ENCODE assay signal across 26 cellular contexts in the genomic region with DNA sequence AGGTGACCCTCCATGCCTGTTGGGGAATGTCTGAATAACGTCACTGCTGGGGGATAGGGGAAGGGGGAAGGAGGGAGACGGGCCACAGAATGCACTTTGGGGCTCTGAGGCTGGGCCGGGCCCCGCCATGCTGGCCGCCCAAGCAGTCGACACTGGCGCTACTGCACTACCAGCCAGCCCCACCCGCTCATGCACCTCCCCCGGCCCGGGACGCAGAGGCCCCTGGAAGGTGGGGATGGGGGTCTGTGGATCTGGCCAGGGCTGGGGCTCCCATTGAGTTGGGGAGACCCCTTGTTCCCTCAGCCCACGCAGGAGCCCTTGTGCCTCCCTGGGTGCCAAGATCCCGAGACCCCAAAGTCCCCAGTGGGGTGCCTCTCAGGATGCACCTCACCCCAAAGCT. TPM values are rescaled to one million over a fixed set of nuclear protein-coding genes. Genes with fewer than 3 reads are reported as not detected.
DNase-seq lines count a peak whose midpoint lies in the region; ATAC-seq and TF ChIP-seq lines count a peak whose summit lies in the region.
"Had no signal": no experiment of that assay in that cellular context is flagged by ENCODE, and none has a peak within 500 bp of the region (broad histone marks: within the 10 kb centered on the region; RNA-seq: fewer than 3 reads in every experiment).

No MANE protein-coding gene starts in this region.

- POLR2A ChIA-PET in T-cell (lab: Charles Lee): no interaction called here

- 80% methylated on average over 13 of the region's 13 CpGs; no CpG with 5 or more reads in 1 of the 2 donors for WGBS in transverse colon (ENCODE audit: low coverage in 1 of 2), 2 donors
- WGBS in testis, 2 donors: 78% methylated on average over 11 of the region's 13 CpGs; no CpG with 5 or more reads in 1 of the 2 donors

- H3K27me3 Mint-ChIP-seq in activated CD8-positive, alpha-beta memory T cell treated with anti-CD3 and anti-CD28 coated beads, Interleukin-2, amount 10 ng/mL, durations not matched to agents 7 days and 5 days: no peaks in the 10 kb centered on the region
- H3K27me3 Mint-ChIP-seq in T-cell (no peaks in the 10 kb centered on the region), immature natural killer cell (ENCODE audit: low read depth in 3 of 3) (peaks cover 44 to 68% (median 61%) of the 10 kb centered on the region in 3 donors)
- H3K27me3 Mint-ChIP-seq: activated naive CD8-positive, alpha-beta T cell; CD4-positive, CD25-positive, alpha-beta regulatory T cell had no signal

- peak overlapping the region; percentile 19 for H3K27ac Mint-ChIP-seq in activated CD8-positive, alpha-beta memory T cell treated with anti-CD3 and anti-CD28 coated beads, Interleukin-2, amount 10 ng/mL, durations not matched to agents 7 days and 5 days
- peak overlapping the region; percentile 55 to 75 for H3K27ac Mint-ChIP-seq in T-cell
- peak overlapping the region; percentile 14 to 93 (median 76) for H3K27ac Mint-ChIP-seq in immature natural killer cell
- H3K27ac Mint-ChIP-seq: activated naive CD8-positive, alpha-beta T cell had no signal

- no peaks in the 10 kb centered on the region for H3K27me3 ChIP-seq in transverse colon
- H3K27me3 ChIP-seq in breast epithelium: peaks cover 0 to 25% of the 10 kb centered on the region in 2 donors
- no peaks in the 10 kb centered on the region for H3K27me3 ChIP-seq in testis
- H3K27me3 ChIP-seq: gastrocnemius medialis, hepatocyte had no signal

- peaks cover 64% of the 10 kb centered on the region for H3K4me1 Mint-ChIP-seq in activated CD8-positive, alpha-beta memory T cell treated with anti-CD3 and anti-CD28 coated beads, Interleukin-2, amount 10 ng/mL, durations not matched to agents 7 days and 5 days
- peaks cover 8 to 66% (median 32%) of the 10 kb centered on the region in 3 donors for H3K4me1 Mint-ChIP-seq in T-cell
- H3K4me1 Mint-ChIP-seq in immature natural killer cell: peaks cover 41 to 71% of the 10 kb centered on the region in 2 donors

- no peaks in the 10 kb centered on the region for H3K4me1 ChIP-seq in transverse colon
- H3K4me1 ChIP-seq in breast epithelium: no peaks in the 10 kb centered on the region
- no peaks in the 10 kb centered on the region for H3K4me1 ChIP-seq in testis
- H3K4me1 ChIP-seq: gastrocnemius medialis had no signal

- no peak for ATAC-seq in activated CD8-positive, alpha-beta memory T cell treated with anti-CD3 and anti-CD28 coated beads, Interleukin-2, amount 10 ng/mL, durations not matched to agents 7 days and 5 days
- ATAC-seq in T-cell (replicated peaks in 1 of 4): no peak
- ATAC-seq: gastrocnemius medialis, SK-N-SH treated with all-trans-retinoic acid at 6 μM for 48 hours had no signal

- TF ChIP-seq EP300 in transverse colon (IDR thresholded peaks at IDR 0.05; ENCODE audit: low read depth): no peak

- H3K36me3 Mint-ChIP-seq in activated CD8-positive, alpha-beta memory T cell treated with anti-CD3 and anti-CD28 coated beads, Interleukin-2, amount 10 ng/mL, durations not matched to agents 7 days and 5 days: peaks cover 23% of the 10 kb centered on the region
- H3K36me3 Mint-ChIP-seq in T-cell: peaks cover 5% of the 10 kb centered on the region
- peaks cover 3 to 23% (median 4%) of the 10 kb centered on the region in 3 donors for H3K36me3 Mint-ChIP-seq in immature natural killer cell
- H3K36me3 Mint-ChIP-seq: activated naive CD8-positive, alpha-beta T cell had no signal

- H3K4me3 ChIP-seq in transverse colon: no peak overlapping the region
- H3K4me3 ChIP-seq in breast epithelium: no peak overlapping the region
- no peak overlapping the region for H3K4me3 ChIP-seq in testis
- H3K4me3 ChIP-seq: gastrocnemius medialis, hepatocyte, skin epidermis had no signal

- no peak for DNase-seq in activated CD8-positive, alpha-beta memory T cell treated with anti-CD3 and anti-CD28 coated beads, Interleukin-2, amount 10 ng/mL, durations not matched to agents 7 days and 5 days
- no peak for DNase-seq in activated CD8-positive, alpha-beta memory T cell treated with anti-CD3 and anti-CD28 coated beads for 24 hours
- DNase-seq in T-cell (no peak), immature natural killer cell (peak in 1 of 3 donors; percentile 1), transverse colon (no peak), breast epithelium (ENCODE audit: low spot score in 2 of 2) (no peak), SIG-M5 (lab: John Stamatoyannopoulos, UW) (no peak), testis (no peak)
- DNase-seq: activated CD4-positive, alpha-beta T cell treated with anti-CD3 and anti-CD28 coated beads for 48 hours; activated CD8-positive, alpha-beta memory T cell treated with anti-CD3 and anti-CD28 coated beads, Interleukin-2, amount 50 U/mL, for 48 hours; CD4-positive, CD25-positive, alpha-beta regulatory T cell; central memory CD4-positive, alpha-beta T cell; dermis blood vessel endothelial cell; gastrocnemius medialis; mesendoderm; MV-4-11; NCI-H146; NCI-H2107; NCI-H446 treated with DMSO at 0.1 percent for 48 hours; occipital lobe; stimulated activated CD8-positive, alpha-beta memory T cell treated with anti-CD3 and anti-CD28 coated beads, Interleukin-4, amount 100 ng/mL, for 48 hours; WERI-Rb-1 had no signal

- intact Hi-C loops in transverse colon (cut with DNase I; ENCODE audit: low total_unique reads): no loop called here
- intact Hi-C loops in breast epithelium (cut with DNase I; ENCODE audit: low total_unique reads): no loop called here
- intact Hi-C loops in testis (cut with DNase I; ENCODE audit: low total_unique reads): no loop called here

- TF ChIP-seq POLR2A in transverse colon (IDR thresholded peaks at IDR 0.05) (no peak), breast epithelium (IDR thresholded peaks at IDR 0.05) (no peak), testis (IDR thresholded peaks at IDR 0.05) (no peak)

- no peak overlapping the region for H3K4me3 Mint-ChIP-seq in activated CD8-positive, alpha-beta memory T cell treated with anti-CD3 and anti-CD28 coated beads, Interleukin-2, amount 10 ng/mL, durations not matched to agents 7 days and 5 days
- H3K4me3 Mint-ChIP-seq in T-cell (no peak overlapping the region), immature natural killer cell (peak overlapping the region in 2 of 5 donors; percentile 29 to 49)
- H3K4me3 Mint-ChIP-seq: activated naive CD8-positive, alpha-beta T cell had no signal

- in situ Hi-C loops in transverse colon (cut with MboI; ENCODE audit: low pct_ligation_motif_present in 1 of 4, low pct_unique_long_range_greater_than_20kb in 1 of 4, low sequenced_read_pairs in 3 of 4): no loop called here

- H3K9me3 ChIP-seq in transverse colon: no peaks in the 10 kb centered on the region
- H3K9me3 ChIP-seq in breast epithelium: no peaks in the 10 kb centered on the region
- no peaks in the 10 kb centered on the region for H3K9me3 ChIP-seq in testis
- H3K9me3 ChIP-seq: gastrocnemius medialis had no signal

- CTCF ChIA-PET in activated CD8-positive, alpha-beta memory T cell treated with anti-CD3 and anti-CD28 coated beads, Interleukin-2, amount 10 ng/mL, durations not matched to agents 7 days and 5 days (lab: Charles Lee): no interaction called here
- CTCF ChIA-PET in T-cell (lab: Charles Lee): interaction anchor here in 1 of 2 donors (0.6 kb wide), 1 partner anchor 53 kb away, joined by 3 read pairs; no protein-coding TSS in a partner anchor

- H3K27ac ChIP-seq in transverse colon (peak overlapping the region in 3 of 4 donors; percentile 58 to 99 (median 70)), breast epithelium (no peak overlapping the region), testis (no peak overlapping the region)
- H3K27ac ChIP-seq: gastrocnemius medialis, hepatocyte, skin epidermis, WERI-Rb-1 had no signal

- no peaks in the 10 kb centered on the region for H3K9me3 Mint-ChIP-seq in activated CD8-positive, alpha-beta memory T cell treated with anti-CD3 and anti-CD28 coated beads, Interleukin-2, amount 10 ng/mL, durations not matched to agents 7 days and 5 days (ENCODE audit: low read depth)
- H3K9me3 Mint-ChIP-seq in T-cell (no peaks in the 10 kb centered on the region), immature natural killer cell (no peaks in the 10 kb centered on the region)

- TF ChIP-seq CTCF in transverse colon (IDR thresholded peaks at IDR 0.05) (no peak), breast epithelium (IDR thresholded peaks at IDR 0.05) (no peak), testis (IDR thresholded peaks at IDR 0.05) (no peak)

- H3K36me3 ChIP-seq in transverse colon (peaks cover 0 to 5% (median 0%) of the 10 kb centered on the region in 4 donors), breast epithelium (no peaks in the 10 kb centered on the region), testis (ENCODE audit: low read depth, missing control alignments) (no peaks in the 10 kb centered on the region)
- H3K36me3 ChIP-seq: gastrocnemius medialis had no signal

RNA-seq across cellular contexts. Expression of a gene that starts 17.8 kb away (rescaled TPM):
- 1,000 to 10,000 TPM; 1,602 to 2,011 TPM for total RNA-seq in activated CD8-positive, alpha-beta memory T cell treated with anti-CD3 and anti-CD28 coated beads, Interleukin-2, amount 10 ng/mL, durations not matched to agents 7 days and 5 days
- total RNA-seq in T-cell: 1,000 to 10,000 TPM in 4 of 5 donors, 100 to 1,000 TPM in 1; 893 to 1,483 (median 1,268) TPM
- 1,000 to 10,000 TPM in 1 of 3 donors, 100 to 1,000 TPM in 2; 135 to 1,231 (median 241) TPM for polyA plus RNA-seq in immature natural killer cell
- 1,000 to 10,000 TPM in 2 of 4 donors, 100 to 1,000 TPM in 2; 632 to 3,163 (median 1,262) TPM for total RNA-seq in transverse colon
- 100 to 1,000 TPM; 416 to 675 (median 622) TPM for total RNA-seq in breast epithelium
- 100 to 1,000 TPM; 400 to 532 TPM for total RNA-seq in testis
- 474 TPM for polyA plus RNA-seq in testis (ENCODE audit: insufficient read depth, low read depth, low replicate concordance)

RNA-seq across cellular contexts. Expression of a gene that starts 22.5 kb away (rescaled TPM):
- total RNA-seq in activated CD8-positive, alpha-beta memory T cell treated with anti-CD3 and anti-CD28 coated beads, Interleukin-2, amount 10 ng/mL, durations not matched to agents 7 days and 5 days: 10 to 100 TPM; 64.6 to 70.2 TPM
- total RNA-seq in T-cell (100 to 1,000 TPM in 2 of 5 donors, 10 to 100 TPM in 3; 73.4 to 136 (median 80.4) TPM), transverse colon (10 to 100 TPM; 27.3 to 89.8 (median 55.5) TPM), breast epithelium (10 to 100 TPM; 33.8 to 48.1 (median 45.6) TPM), testis (10 to 100 TPM; 65.6 to 69.6 TPM)
- polyA plus RNA-seq in immature natural killer cell (10 to 100 TPM; 27.2 to 31.2 (median 28.9) TPM), testis (ENCODE audit: insufficient read depth, low read depth, low replicate concordance) (74.2 TPM)

RNA-seq across cellular contexts. Expression of a gene that starts 41.6 kb away (rescaled TPM):
- total RNA-seq in activated CD8-positive, alpha-beta memory T cell treated with anti-CD3 and anti-CD28 coated beads, Interleukin-2, amount 10 ng/mL, durations not matched to agents 7 days and 5 days: 1,000 to 10,000 TPM; 2,013 to 2,356 TPM
- 1,000 to 10,000 TPM; 5,175 to 6,006 (median 5,765) TPM for total RNA-seq in T-cell
- 1,000 to 10,000 TPM; 2,085 to 3,021 (median 2,819) TPM for polyA plus RNA-seq in immature natural killer cell
- total RNA-seq in transverse colon: 1,000 to 10,000 TPM; 1,352 to 4,861 (median 3,415) TPM
- total RNA-seq in breast epithelium: 1,000 to 10,000 TPM; 8,496 to 9,265 (median 8,695) TPM
- 1,000 to 10,000 TPM in 1 of 2 donors, 100 to 1,000 TPM in 1; 925 to 1,913 TPM for total RNA-seq in testis
- 1,423 TPM for polyA plus RNA-seq in testis (ENCODE audit: insufficient read depth, low read depth, low replicate concordance)

RNA-seq across cellular contexts. Expression of a gene that starts 52.5 kb away (rescaled TPM):
- total RNA-seq in activated CD8-positive, alpha-beta memory T cell treated with anti-CD3 and anti-CD28 coated beads, Interleukin-2, amount 10 ng/mL, durations not matched to agents 7 days and 5 days: 10 to 100 TPM; 18.4 to 19.6 TPM
- total RNA-seq in T-cell (10 to 100 TPM; 22.6 to 31.3 (median 25.5) TPM), transverse colon (100 to 1,000 TPM in 1 of 4 donors, 10 to 100 TPM in 3; 15.9 to 156 (median 36.9) TPM), breast epithelium (10 to 100 TPM; 26.2 to 44.3 (median 26.9) TPM), testis (10 to 100 TPM; 36.5 to 42.2 TPM)
- polyA plus RNA-seq in immature natural killer cell (10 to 100 TPM; 14.1 to 21.1 (median 17.8) TPM), testis (ENCODE audit: insufficient read depth, low read depth, low replicate concordance) (18.5 TPM)

RNA-seq across cellular contexts. Expression of a gene that starts 54.7 kb away (rescaled TPM):
- total RNA-seq in activated CD8-positive, alpha-beta memory T cell treated with anti-CD3 and anti-CD28 coated beads, Interleukin-2, amount 10 ng/mL, durations not matched to agents 7 days and 5 days: 10 to 100 TPM; 77.1 to 90.2 TPM
- total RNA-seq in T-cell (100 to 1,000 TPM in 3 of 5 donors, 10 to 100 TPM in 2; 89.8 to 144 (median 129) TPM), transverse colon (100 to 1,000 TPM in 2 of 4 donors, 10 to 100 TPM in 2; 46.7 to 495 (median 101) TPM), breast epithelium (10 to 100 TPM; 27.7 to 53.7 (median 44.2) TPM), testis (10 to 100 TPM; 32.1 to 48.7 TPM)
- polyA plus RNA-seq in immature natural killer cell (10 to 100 TPM; 24.9 to 39.2 (median 32.4) TPM), testis (ENCODE audit: insufficient read depth, low read depth, low replicate concordance) (11.8 TPM)

Comparison
In these comparisons a context has a peak if more than half of its experiments do, and no peak if none do; other contexts are left out.
1. H3K27ac Mint-ChIP-seq: peak in every context shown above with its lines; median percentile 76 in immature natural killer cell; 65 in T-cell; 19 in activated CD8-positive, alpha-beta memory T cell treated with anti-CD3 and anti-CD28 coated beads, Interleukin-2, amount 10 ng/mL, durations not matched to agents 7 days and 5 days.
2. H3K27ac ChIP-seq: peak in transverse colon (3 of 4); none in breast epithelium (0 of 2) and testis (0 of 2).